Comparison of ENCODE assay signal across 14 cellular contexts in genomic region chr7:8434290-8435002, GRCh38. TPM values are rescaled to one million over a fixed set of nuclear protein-coding genes. Genes with fewer than 3 reads are reported as not detected.
DNase-seq lines count a peak whose midpoint lies in the region; ATAC-seq and TF ChIP-seq lines count a peak whose summit lies in the region.
"Had no signal": no experiment of that assay in that cellular context is flagged by ENCODE, and none has a peak within 500 bp of the region (broad histone marks: within the 10 kb centered on the region; RNA-seq: fewer than 3 reads in every experiment).

No MANE protein-coding gene starts in this region.

- H3K27me3 ChIP-seq in HUES6 (ENCODE audit: control insufficient read depth, insufficient read depth, low read length) (peaks cover 98% of the 10 kb centered on the region), endodermal cell (ENCODE audit: control insufficient read depth, insufficient read depth, low read length, poor library complexity, severe bottlenecking) (peaks cover 96% of the 10 kb centered on the region), neural progenitor cell (peaks cover 94% of the 10 kb centered on the region)

- H3K27me3 Mint-ChIP-seq in endodermal cell (ENCODE audit: insufficient read depth) = peaks cover 96% of the 10 kb centered on the region
- peaks cover 73% of the 10 kb centered on the region for H3K27me3 Mint-ChIP-seq in neural progenitor cell (ENCODE audit: insufficient read depth, low read depth)

- H3K4me3 ChIP-seq in HUES6 (ENCODE audit: low read depth, low read length) = peak overlapping the region; percentile 63
- peak overlapping the region; percentile 71 for H3K4me3 ChIP-seq in endodermal cell (ENCODE audit: low read length)
- peak overlapping the region; percentile 41 for H3K4me3 ChIP-seq in neural progenitor cell
- H3K4me3 ChIP-seq: SJSA1 had no signal

- H3K36me3 ChIP-seq in HUES6 (ENCODE audit: control insufficient read depth, insufficient read depth, low read length) = no peaks in the 10 kb centered on the region
- no peaks in the 10 kb centered on the region for H3K36me3 ChIP-seq in endodermal cell (ENCODE audit: control insufficient read depth, insufficient read depth, low read length)
- H3K36me3 ChIP-seq in neural progenitor cell = no peaks in the 10 kb centered on the region
- H3K36me3 ChIP-seq: SJSA1, WERI-Rb-1 had no signal

- no peak for ATAC-seq in GM18907 (IDR thresholded peaks at IDR 0.05; ENCODE audit: unreplicated experiment)
- no peak for ATAC-seq in sciatic nerve

- H3K36me3 Mint-ChIP-seq in endodermal cell (ENCODE audit: low read depth) (no peaks in the 10 kb centered on the region), neural progenitor cell (no peaks in the 10 kb centered on the region)

- peaks cover 12% of the 10 kb centered on the region; the same call in 1 of the 2 replicates for H3K4me1 ChIP-seq in HUES6 (ENCODE audit: control insufficient read depth, insufficient read depth, low read length)
- no peaks in the 10 kb centered on the region for H3K4me1 ChIP-seq in endodermal cell (ENCODE audit: control insufficient read depth, insufficient read depth, low read length)
- peaks cover 26% of the 10 kb centered on the region for H3K4me1 ChIP-seq in neural progenitor cell
- H3K4me1 ChIP-seq: SJSA1 had no signal

- H3K79me2 ChIP-seq in neural progenitor cell (ENCODE audit: low read depth) = no peaks in the 10 kb centered on the region

- H3K4me1 Mint-ChIP-seq in endodermal cell (peaks cover 22% of the 10 kb centered on the region), neural progenitor cell (peaks cover 22% of the 10 kb centered on the region)

- no peaks in the 10 kb centered on the region for H3K9me3 Mint-ChIP-seq in endodermal cell
- peaks cover 7% of the 10 kb centered on the region for H3K9me3 Mint-ChIP-seq in neural progenitor cell

- intact Hi-C loops in sciatic nerve (cut with DNase I) = no loop called here

- H3K4me2 ChIP-seq in neural progenitor cell = peak overlapping the region; percentile 89

- 0 to 1% methylated on average over 18 to 46 of the region's 46 CpGs for WGBS in endodermal cell (ENCODE audit: insufficient coverage in 1 of 2, insufficient read length in 1 of 2), 2 experiments

- TF ChIP-seq CTCF in endodermal cell (conservative IDR thresholded peaks at IDR 0.05) = no peak
- no peak for TF ChIP-seq CTCF in neural progenitor cell (IDR thresholded peaks at IDR 0.05)

- H3K9ac ChIP-seq in HUES6 (ENCODE audit: low read length) = no peak overlapping the region
- no peak overlapping the region for H3K9ac ChIP-seq in endodermal cell (ENCODE audit: extremely low read depth, low read length, poor library complexity, severe bottlenecking)
- H3K9ac ChIP-seq in neural progenitor cell = no peak overlapping the region

- H3K4me3 Mint-ChIP-seq in endodermal cell = peak overlapping the region; percentile 57
- peak overlapping the region; percentile 79 for H3K4me3 Mint-ChIP-seq in neural progenitor cell

- H3K27ac Mint-ChIP-seq in endodermal cell = no peak overlapping the region
- no peak overlapping the region for H3K27ac Mint-ChIP-seq in neural progenitor cell

- peak overlapping the region; percentile 1 for H2AFZ ChIP-seq in neural progenitor cell (replicated peaks)

- H3K9me3 ChIP-seq in HUES6 (ENCODE audit: control insufficient read depth, insufficient read depth, low read depth, low read length) = no peaks in the 10 kb centered on the region
- H3K9me3 ChIP-seq in endodermal cell (ENCODE audit: control insufficient read depth, low read length) = peaks cover 9% of the 10 kb centered on the region
- no peaks in the 10 kb centered on the region for H3K9me3 ChIP-seq in neural progenitor cell (ENCODE audit: low read depth)

- peaks cover 61% of the 10 kb centered on the region for H4K20me1 ChIP-seq in neural progenitor cell (ENCODE audit: low read depth)

- no peak overlapping the region for H3K27ac ChIP-seq in HUES6 (ENCODE audit: low read depth, low read length)
- H3K27ac ChIP-seq in endodermal cell (ENCODE audit: low read depth, low read length) = no peak overlapping the region
- H3K27ac ChIP-seq in neural progenitor cell = no peak overlapping the region
- H3K27ac ChIP-seq: epithelial cell of prostate, SJSA1, WERI-Rb-1 had no signal

- DNase-seq in DMS53 treated with DMSO at 0.1 percent for 48 hours (lab: John Stamatoyannopoulos, UW; ENCODE audit: unreplicated experiment) (peak; percentile 73), endodermal cell (peak; percentile 79), neural progenitor cell (ENCODE audit: low spot score) (peak; percentile 51), HK-2 (ENCODE audit: unreplicated experiment) (no peak), NCI-H1417 treated with DMSO at 0.1 percent for 48 hours (lab: John Stamatoyannopoulos, UW) (no peak), sciatic nerve (ENCODE audit: low spot score) (no peak)
- DNase-seq: hippocampal formation, WERI-Rb-1 had no signal

- peaks cover 11% of the 10 kb centered on the region for H3F3A ChIP-seq in neural progenitor cell (ENCODE audit: low read depth)

RNA-seq across cellular contexts. Expression of gene NXPH1, which starts 1.0 kb away (rescaled TPM):
- total RNA-seq in endodermal cell = under 1 TPM in 1 of 2 donors, not detected in 1; 0.24 TPM
- 0.28 TPM for polyA plus RNA-seq in endodermal cell (2013, experiment 1 of 2)
- polyA plus RNA-seq in endodermal cell (2013, experiment 2 of 2) = 0.17 TPM
- total RNA-seq in neural progenitor cell (ENCODE audit: low replicate concordance) = 0.71 TPM in 1 of 2 replicates, not detected in the other
- total RNA-seq in sciatic nerve = not detected
- total RNA-seq: HT-29, mononuclear cell, SJSA1 had no signal

Comparison
In these comparisons a context has a peak if more than half of its experiments do, and no peak if none do; other contexts are left out.
1. DNase-seq: peak in DMS53 treated with DMSO at 0.1 percent for 48 hours (single experiment), endodermal cell (single experiment) and neural progenitor cell (single experiment); none in HK-2 (single experiment), NCI-H1417 treated with DMSO at 0.1 percent for 48 hours (single experiment) and sciatic nerve (single experiment).
2. Peak in every context shown above with its lines, with median percentiles within 50 percentile points of each other: H3K4me3 ChIP-seq.